3 cellular contexts compared by ENCODE assay signal in the genomic region with DNA sequence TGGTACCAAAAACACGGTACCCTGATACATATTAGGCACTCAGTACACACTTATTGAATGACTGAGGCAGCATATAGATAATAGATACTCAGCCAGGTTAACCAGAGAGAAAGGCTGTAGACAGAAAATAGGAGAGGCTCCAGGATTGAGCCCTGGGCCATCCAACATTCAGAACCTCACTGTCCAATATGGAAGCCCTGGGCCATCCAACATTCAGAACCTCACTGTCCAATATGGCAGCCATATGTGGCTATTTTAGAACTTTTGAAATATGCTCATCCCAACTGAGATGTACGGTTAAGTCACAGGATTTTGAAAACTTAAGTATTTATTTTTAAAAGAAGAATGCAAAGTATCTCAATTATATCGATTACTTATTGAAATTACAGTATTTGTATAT.
TF ChIP-seq lines count a peak whose summit lies in the region.

No MANE protein-coding gene starts in this region.

TF ChIP-seq in HepG2, 621 proteins besides CTCF, POLR2A, EP300 and RAD21:
- TF ChIP-seq SOX5 (CRISPR knock-in tag; IDR thresholded peaks at IDR 0.05; ENCODE audit: borderline replicate concordance) (no peak), YY1 (IDR thresholded peaks at IDR 0.05; ENCODE audit: insufficient read depth, insufficient replicate concordance, low read depth, low read length) (peak; percentile 82)
- TF ChIP-seq, protein P1, sequence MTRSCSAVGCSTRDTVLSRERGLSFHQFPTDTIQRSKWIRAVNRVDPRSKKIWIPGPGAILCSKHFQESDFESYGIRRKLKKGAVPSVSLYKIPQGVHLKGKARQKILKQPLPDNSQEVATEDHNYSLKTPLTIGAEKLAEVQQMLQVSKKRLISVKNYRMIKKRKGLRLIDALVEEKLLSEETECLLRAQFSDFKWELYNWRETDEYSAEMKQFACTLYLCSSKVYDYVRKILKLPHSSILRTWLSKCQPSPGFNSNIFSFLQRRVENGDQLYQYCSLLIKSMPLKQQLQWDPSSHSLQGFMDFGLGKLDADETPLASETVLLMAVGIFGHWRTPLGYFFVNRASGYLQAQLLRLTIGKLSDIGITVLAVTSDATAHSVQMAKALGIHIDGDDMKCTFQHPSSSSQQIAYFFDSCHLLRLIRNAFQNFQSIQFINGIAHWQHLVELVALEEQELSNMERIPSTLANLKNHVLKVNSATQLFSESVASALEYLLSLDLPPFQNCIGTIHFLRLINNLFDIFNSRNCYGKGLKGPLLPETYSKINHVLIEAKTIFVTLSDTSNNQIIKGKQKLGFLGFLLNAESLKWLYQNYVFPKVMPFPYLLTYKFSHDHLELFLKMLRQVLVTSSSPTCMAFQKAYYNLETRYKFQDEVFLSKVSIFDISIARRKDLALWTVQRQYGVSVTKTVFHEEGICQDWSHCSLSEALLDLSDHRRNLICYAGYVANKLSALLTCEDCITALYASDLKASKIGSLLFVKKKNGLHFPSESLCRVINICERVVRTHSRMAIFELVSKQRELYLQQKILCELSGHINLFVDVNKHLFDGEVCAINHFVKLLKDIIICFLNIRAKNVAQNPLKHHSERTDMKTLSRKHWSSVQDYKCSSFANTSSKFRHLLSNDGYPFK (CRISPR knock-in tag; IDR thresholded peaks at IDR 0.05; ENCODE audit: borderline replicate concordance): peak; percentile 68; the same call in 1 of the 2 replicates

TF ChIP-seq in Ishikawa, 13 proteins besides CTCF, POLR2A, EP300 and RAD21 (continued from another document):
- TF ChIP-seq, protein P2, sequence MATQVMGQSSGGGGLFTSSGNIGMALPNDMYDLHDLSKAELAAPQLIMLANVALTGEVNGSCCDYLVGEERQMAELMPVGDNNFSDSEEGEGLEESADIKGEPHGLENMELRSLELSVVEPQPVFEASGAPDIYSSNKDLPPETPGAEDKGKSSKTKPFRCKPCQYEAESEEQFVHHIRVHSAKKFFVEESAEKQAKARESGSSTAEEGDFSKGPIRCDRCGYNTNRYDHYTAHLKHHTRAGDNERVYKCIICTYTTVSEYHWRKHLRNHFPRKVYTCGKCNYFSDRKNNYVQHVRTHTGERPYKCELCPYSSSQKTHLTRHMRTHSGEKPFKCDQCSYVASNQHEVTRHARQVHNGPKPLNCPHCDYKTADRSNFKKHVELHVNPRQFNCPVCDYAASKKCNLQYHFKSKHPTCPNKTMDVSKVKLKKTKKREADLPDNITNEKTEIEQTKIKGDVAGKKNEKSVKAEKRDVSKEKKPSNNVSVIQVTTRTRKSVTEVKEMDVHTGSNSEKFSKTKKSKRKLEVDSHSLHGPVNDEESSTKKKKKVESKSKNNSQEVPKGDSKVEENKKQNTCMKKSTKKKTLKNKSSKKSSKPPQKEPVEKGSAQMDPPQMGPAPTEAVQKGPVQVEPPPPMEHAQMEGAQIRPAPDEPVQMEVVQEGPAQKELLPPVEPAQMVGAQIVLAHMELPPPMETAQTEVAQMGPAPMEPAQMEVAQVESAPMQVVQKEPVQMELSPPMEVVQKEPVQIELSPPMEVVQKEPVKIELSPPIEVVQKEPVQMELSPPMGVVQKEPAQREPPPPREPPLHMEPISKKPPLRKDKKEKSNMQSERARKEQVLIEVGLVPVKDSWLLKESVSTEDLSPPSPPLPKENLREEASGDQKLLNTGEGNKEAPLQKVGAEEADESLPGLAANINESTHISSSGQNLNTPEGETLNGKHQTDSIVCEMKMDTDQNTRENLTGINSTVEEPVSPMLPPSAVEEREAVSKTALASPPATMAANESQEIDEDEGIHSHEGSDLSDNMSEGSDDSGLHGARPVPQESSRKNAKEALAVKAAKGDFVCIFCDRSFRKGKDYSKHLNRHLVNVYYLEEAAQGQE (IDR thresholded peaks at IDR 0.05; ENCODE audit: low read depth): no peak

TF ChIP-seq in H1, 55 proteins besides CTCF, POLR2A, EP300 and RAD21:
- TF ChIP-seq CBX8 (IDR thresholded peaks at IDR 0.05; ENCODE audit: borderline replicate concordance, low read depth, low read length) (no peak), YY1 (IDR thresholded peaks at IDR 0.05; ENCODE audit: low read depth, low read length) (peak; percentile 99), SAP30 (IDR thresholded peaks at IDR 0.05; ENCODE audit: insufficient read depth, insufficient replicate concordance, low read length) (peak; percentile 45), CHD1 (IDR thresholded peaks at IDR 0.05; ENCODE audit: low read depth, low read length) (no peak)
